Comparison of ENCODE assay signal across 12 cellular contexts in the genomic region with DNA sequence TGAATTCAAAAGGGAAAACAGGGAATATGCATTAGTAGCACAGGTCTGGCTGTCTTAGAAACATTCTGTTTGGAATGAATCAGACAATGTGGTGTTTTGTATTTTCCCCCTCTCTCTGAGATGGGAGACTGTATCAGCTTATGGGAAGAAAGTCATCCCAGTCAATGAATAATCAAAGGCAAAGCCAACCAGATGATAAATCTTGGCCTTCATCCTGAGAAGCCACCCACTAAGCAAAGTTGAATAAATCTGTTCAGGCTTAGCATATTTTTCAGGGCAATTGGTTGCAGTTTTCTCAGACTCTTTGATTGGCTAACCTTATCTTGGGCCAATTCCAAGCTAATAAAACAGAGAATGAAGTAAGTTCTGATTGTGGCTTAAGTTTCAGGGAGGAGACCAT.
DNase-seq lines count a peak whose midpoint lies in the region; ATAC-seq and TF ChIP-seq lines count a peak whose summit lies in the region.
"Had no signal": no experiment of that assay in that cellular context is flagged by ENCODE, and none has a peak within 500 bp of the region (broad histone marks: within the 10 kb centered on the region; RNA-seq: fewer than 3 reads in every experiment).

No MANE protein-coding gene starts in this region.

- H3K27ac ChIP-seq in caudate nucleus (ENCODE audit: low read depth, low read length) = no peak overlapping the region
- H3K27ac ChIP-seq: PC-9 had no signal

- no peaks in the 10 kb centered on the region for H3K27me3 ChIP-seq in MG63

- no peaks in the 10 kb centered on the region for H3K36me3 ChIP-seq in MG63

- H3K4me3 Mint-ChIP-seq in nephron = no peak overlapping the region
- H3K4me3 Mint-ChIP-seq: CD4-positive, CD25-positive, alpha-beta regulatory T cell; T-helper 1 cell treated with Interleukin-12 subunit alpha and Interleukin-12 subunit beta and Interleukin-4 antibody, amounts not matched to agents 30 μg/mL and 1 μg/mL, for 36 hours had no signal

- no peak overlapping the region for H3K4me3 ChIP-seq in MG63
- no peak overlapping the region for H3K4me3 ChIP-seq in epithelial cell of proximal tubule (ENCODE audit: low read depth, low read length)
- H3K4me3 ChIP-seq: PC-9 had no signal

- peak; percentile 61 for DNase-seq in AG09319 (ENCODE audit: extremely low read depth, low read depth)
- DNase-seq in MG63 = peak; percentile 22
- DNase-seq in epithelial cell of proximal tubule (ENCODE audit: low read depth) = peak; percentile 83
- no peak for DNase-seq in caudate nucleus (lab: John Stamatoyannopoulos, UW)
- DNase-seq in stimulated activated CD4-positive, alpha-beta T cell treated with anti-CD3 and anti-CD28 coated beads, Interleukin-4, amount 100 ng/mL, for 1 hour = no peak
- no peak for DNase-seq in Kasumi-1 (lab: John Stamatoyannopoulos, UW)

- peaks cover 22% of the 10 kb centered on the region for H3K4me1 Mint-ChIP-seq in nephron
- H3K4me1 Mint-ChIP-seq: CD4-positive, CD25-positive, alpha-beta regulatory T cell had no signal

- H3K9me3 Mint-ChIP-seq in nephron = no peaks in the 10 kb centered on the region
- H3K9me3 Mint-ChIP-seq: CD4-positive, CD25-positive, alpha-beta regulatory T cell; stimulated activated effector memory CD8-positive, alpha-beta T cell treated with anti-CD3 and anti-CD28 coated beads, Interleukin-12 subunit alpha, Interleukin-12 subunit beta, amount 100 ng/mL, for 72 hours; T-helper 1 cell treated with Interleukin-12 subunit alpha and Interleukin-12 subunit beta and Interleukin-4 antibody, amounts not matched to agents 30 μg/mL and 1 μg/mL, for 36 hours had no signal

- H3K9me3 ChIP-seq in MG63 = no peaks in the 10 kb centered on the region

- H3K27ac Mint-ChIP-seq in nephron = peak overlapping the region; percentile 63 to 73 (median 66)
- H3K27ac Mint-ChIP-seq: CD4-positive, CD25-positive, alpha-beta regulatory T cell; T-helper 1 cell treated with Interleukin-12 subunit alpha and Interleukin-12 subunit beta and Interleukin-4 antibody, amounts not matched to agents 30 μg/mL and 1 μg/mL, for 36 hours had no signal

- H3K36me3 Mint-ChIP-seq in nephron (ENCODE audit: low read depth) = no peaks in the 10 kb centered on the region
- H3K36me3 Mint-ChIP-seq: CD4-positive, CD25-positive, alpha-beta regulatory T cell had no signal

- H3K27me3 Mint-ChIP-seq in nephron (ENCODE audit: low read depth) = peaks cover 29% of the 10 kb centered on the region

- TF ChIP-seq CTCF in AG09319 (IDR thresholded peaks at IDR 0.05; ENCODE audit: low read depth, low read length) (no peak), epithelial cell of proximal tubule (conservative IDR thresholded peaks at IDR 0.05; ENCODE audit: low read depth, low read length) (no peak), nephron (IDR thresholded peaks at IDR 0.05; ENCODE audit: unreplicated experiment in 3 of 3) (no peak)

- no peak for ATAC-seq in GM21390 (IDR thresholded peaks at IDR 0.05; ENCODE audit: unreplicated experiment)

Comparison
In these comparisons a context has a peak if more than half of its experiments do, and no peak if none do; other contexts are left out.
1. DNase-seq: peak in AG09319 (single experiment), MG63 (single experiment) and epithelial cell of proximal tubule (single experiment); none in caudate nucleus (0 of 61), stimulated activated CD4-positive, alpha-beta T cell treated with anti-CD3 and anti-CD28 coated beads, Interleukin-4, amount 100 ng/mL, for 1 hour (single experiment) and Kasumi-1 (0 of 2).